ENCODE assay signal across 11 cellular contexts in the genomic region with DNA sequence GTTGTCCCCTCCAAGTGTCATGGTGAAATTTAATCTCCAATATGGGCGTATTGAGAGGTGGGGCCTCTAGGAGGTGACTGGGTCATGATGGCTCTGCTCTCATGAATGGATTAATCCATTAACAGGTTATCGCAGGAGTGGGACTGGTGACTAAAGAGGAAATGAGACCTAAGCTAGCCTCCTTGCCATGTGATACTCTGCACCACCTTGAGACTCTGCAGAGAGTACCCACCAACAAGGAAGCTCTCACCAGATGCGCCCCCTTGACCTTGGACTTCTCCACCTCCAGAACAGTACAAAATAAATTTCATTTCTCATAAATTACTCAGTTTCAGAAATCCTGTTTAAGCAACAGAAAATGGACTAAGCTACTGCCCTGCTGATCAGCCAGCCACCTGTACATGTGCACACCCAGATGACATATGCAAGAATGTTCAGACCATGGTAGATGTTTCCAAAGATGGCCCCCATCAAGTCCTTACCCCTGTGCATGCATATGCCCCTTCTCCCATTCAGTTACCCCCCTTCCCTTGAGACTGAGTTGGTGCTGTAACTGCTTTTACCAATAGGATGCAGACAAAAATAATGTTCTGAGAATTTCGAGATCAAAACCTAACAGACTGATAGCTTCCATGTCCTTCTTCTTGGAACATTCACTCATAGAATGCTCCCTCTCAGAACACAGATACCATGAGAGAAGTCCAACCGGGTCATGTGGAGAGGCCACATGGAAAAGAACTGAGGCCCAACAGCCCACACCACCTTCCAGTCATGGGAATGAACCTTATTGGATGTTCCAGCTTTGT. TPM values are rescaled to one million over a fixed set of nuclear protein-coding genes. Genes with fewer than 3 reads are reported as not detected.
DNase-seq lines count a peak whose midpoint lies in the region; ATAC-seq and TF ChIP-seq lines count a peak whose summit lies in the region.
"Had no signal": no experiment of that assay in that cellular context is flagged by ENCODE, and none has a peak within 500 bp of the region (broad histone marks: within the 10 kb centered on the region; RNA-seq: fewer than 3 reads in every experiment).

No MANE protein-coding gene starts in this region.

- H3K27me3 ChIP-seq in tibial artery: no peaks in the 10 kb centered on the region

- no peak overlapping the region for H3K27ac ChIP-seq in tibial artery
- H3K27ac ChIP-seq: GM23248 had no signal

- H3K9me3 ChIP-seq in tibial artery: no peaks in the 10 kb centered on the region

- no peak overlapping the region for H3K4me3 ChIP-seq in tibial artery
- H3K4me3 ChIP-seq: GM23248 had no signal

- H3K4me3 Mint-ChIP-seq in activated CD8-positive, alpha-beta memory T cell treated with anti-CD3 and anti-CD28 coated beads, Interleukin-2, amount 10 ng/mL, durations not matched to agents 7 days and 5 days: no peak overlapping the region

- CTCF ChIA-PET in activated CD8-positive, alpha-beta memory T cell treated with anti-CD3 and anti-CD28 coated beads, Interleukin-2, amount 10 ng/mL, durations not matched to agents 7 days and 5 days (lab: Charles Lee): interaction anchor here (1.1 to 6.9 kb wide), 4 partner anchors 8 to 120 kb away, joined by 5 to 102 read pairs (median 24); a partner anchor contains a TSS

- H3K4me1 ChIP-seq in tibial artery: peaks cover 0 to 84% (median 42%) of the 10 kb centered on the region in 4 donors

- no peak for TF ChIP-seq CTCF in tibial artery (IDR thresholded peaks at IDR 0.05)

- no peak for DNase-seq in activated CD8-positive, alpha-beta memory T cell treated with anti-CD3 and anti-CD28 coated beads, Interleukin-2, amount 10 ng/mL, durations not matched to agents 7 days and 5 days
- DNase-seq in activated CD8-positive, alpha-beta memory T cell treated with anti-CD3 and anti-CD28 coated beads, Interleukin-2, amount 50 U/mL, for 4 hours: no peak
- DNase-seq in NAMALWA (ENCODE audit: low spot score) (peak; percentile 73), tibial artery (no peak), C1 segment of cervical spinal cord (lab: John Stamatoyannopoulos, UW) (no peak)
- DNase-seq in stimulated activated naive CD8-positive, alpha-beta T cell treated with anti-CD3 and anti-CD28 coated beads, Interleukin-15, Interleukin-2, amounts not matched to agents 100 U/mL and 50 U/mL, for 24 hours: no peak
- DNase-seq: GM23248, NCI-H1092, nucleus accumbens had no signal

- no peak for ATAC-seq in activated CD8-positive, alpha-beta memory T cell treated with anti-CD3 and anti-CD28 coated beads, Interleukin-2, amount 10 ng/mL, durations not matched to agents 7 days and 5 days
- ATAC-seq in GM21786 (IDR thresholded peaks at IDR 0.05; ENCODE audit: unreplicated experiment): peak; percentile 44
- peak; percentile 13 for ATAC-seq in stimulated activated naive CD8-positive, alpha-beta T cell treated with anti-CD3 and anti-CD28 coated beads, Interleukin-15, Interleukin-2, amounts not matched to agents 100 U/mL and 50 U/mL, for 24 hours
- ATAC-seq in GM19324 (IDR thresholded peaks at IDR 0.05; ENCODE audit: low FRiP score, unreplicated experiment): no peak

- no peaks in the 10 kb centered on the region for H3K9me3 Mint-ChIP-seq in activated CD8-positive, alpha-beta memory T cell treated with anti-CD3 and anti-CD28 coated beads, Interleukin-2, amount 10 ng/mL, durations not matched to agents 7 days and 5 days (ENCODE audit: low read depth)

- no peaks in the 10 kb centered on the region for H3K27me3 Mint-ChIP-seq in activated CD8-positive, alpha-beta memory T cell treated with anti-CD3 and anti-CD28 coated beads, Interleukin-2, amount 10 ng/mL, durations not matched to agents 7 days and 5 days

- no peaks in the 10 kb centered on the region for H3K36me3 ChIP-seq in tibial artery

- peaks cover 2% of the 10 kb centered on the region for H3K36me3 Mint-ChIP-seq in activated CD8-positive, alpha-beta memory T cell treated with anti-CD3 and anti-CD28 coated beads, Interleukin-2, amount 10 ng/mL, durations not matched to agents 7 days and 5 days

- H3K27ac Mint-ChIP-seq in activated CD8-positive, alpha-beta memory T cell treated with anti-CD3 and anti-CD28 coated beads, Interleukin-2, amount 10 ng/mL, durations not matched to agents 7 days and 5 days: peak overlapping the region; percentile 64

- H3K4me1 Mint-ChIP-seq in activated CD8-positive, alpha-beta memory T cell treated with anti-CD3 and anti-CD28 coated beads, Interleukin-2, amount 10 ng/mL, durations not matched to agents 7 days and 5 days: peaks cover 71% of the 10 kb centered on the region

- intact Hi-C loops in tibial artery (cut with DNase I; ENCODE audit: low total_unique reads): no loop called here

RNA-seq across cellular contexts. Expression of a gene that starts 28.4 kb away (rescaled TPM):
- total RNA-seq in activated CD8-positive, alpha-beta memory T cell treated with anti-CD3 and anti-CD28 coated beads, Interleukin-2, amount 10 ng/mL, durations not matched to agents 7 days and 5 days: 10 to 100 TPM; 18.3 to 21.7 TPM

RNA-seq across cellular contexts. Expression of a gene that starts 58.5 kb away (rescaled TPM):
- 1 to 10 TPM; 3.5 TPM for total RNA-seq in activated CD8-positive, alpha-beta memory T cell treated with anti-CD3 and anti-CD28 coated beads, Interleukin-2, amount 10 ng/mL, durations not matched to agents 7 days and 5 days

Comparison
In these comparisons a context has a peak if more than half of its experiments do, and no peak if none do; other contexts are left out.
1. ATAC-seq: peak in GM21786 (single experiment) and stimulated activated naive CD8-positive, alpha-beta T cell treated with anti-CD3 and anti-CD28 coated beads, Interleukin-15, Interleukin-2, amounts not matched to agents 100 U/mL and 50 U/mL, for 24 hours (single experiment); none in activated CD8-positive, alpha-beta memory T cell treated with anti-CD3 and anti-CD28 coated beads, Interleukin-2, amount 10 ng/mL, durations not matched to agents 7 days and 5 days (single experiment) and GM19324 (single experiment).